Comparison of ENCODE assay signal across 11 cellular contexts in the genomic region with DNA sequence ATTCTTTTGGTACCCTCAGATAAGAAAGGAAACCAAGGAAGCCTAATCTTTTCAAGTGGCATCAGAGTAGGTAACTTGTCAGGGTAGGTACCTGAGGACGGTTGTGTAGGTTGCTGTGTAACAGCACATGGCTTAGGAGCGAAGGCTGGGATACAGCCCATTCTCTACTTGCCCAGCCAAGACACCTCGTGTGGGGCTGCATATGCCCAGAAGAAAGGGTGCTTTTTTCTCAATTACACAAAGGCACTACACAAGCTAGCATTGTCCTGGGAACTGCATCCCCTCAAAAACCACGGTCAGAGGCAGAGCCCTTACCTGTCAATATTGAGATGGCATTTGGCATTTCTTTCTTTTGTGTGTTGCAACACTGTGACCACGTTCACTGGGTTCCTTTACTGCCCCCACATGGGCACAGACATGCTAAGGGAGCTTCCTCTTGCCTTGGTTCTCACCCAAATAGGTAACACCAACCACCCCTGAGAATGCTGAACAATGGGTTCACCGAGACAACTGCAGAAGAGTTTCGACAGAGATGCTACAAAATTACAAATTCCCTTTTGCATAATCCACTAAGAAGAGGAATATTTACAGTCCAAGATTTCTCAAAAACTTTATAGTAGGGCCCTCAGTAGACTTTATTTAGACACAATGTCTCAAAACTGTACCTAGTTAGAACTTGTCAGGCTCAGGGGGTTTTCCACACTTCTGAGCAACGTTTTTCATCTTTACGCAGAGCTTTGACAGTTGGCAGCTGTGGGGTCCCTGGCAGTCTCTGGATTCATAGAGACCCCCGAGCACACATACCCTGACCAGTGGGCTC. TPM values are rescaled to one million over a fixed set of nuclear protein-coding genes. Genes with fewer than 3 reads are reported as not detected.
A peak's percentile ranks its signal among the peaks of the same experiment; 100 is the strongest.
DNase-seq lines count a peak whose midpoint lies in the region; ATAC-seq and FAIRE-seq lines count a peak whose summit lies in the region.
"Had no signal": no experiment of that assay in that cellular context is flagged by ENCODE, and none has a peak within 500 bp of the region (broad histone marks: within the 10 kb centered on the region; RNA-seq: fewer than 3 reads in every experiment).

No MANE protein-coding gene starts in this region.

- peaks cover 0 to 6% (median 0%) of the 10 kb centered on the region in 7 donors for H3K9me3 Mint-ChIP-seq in CD4-positive, CD25-positive, alpha-beta regulatory T cell

- DNase-seq in CD4-positive, CD25-positive, alpha-beta regulatory T cell: peak in 2 of 3 donors; percentile 39 to 54
- DNase-seq in UCSD-AML1 (lab: John Stamatoyannopoulos, UW; ENCODE audit: unreplicated experiment): peak; percentile 27
- no peak for DNase-seq in urothelium cell line (ENCODE audit: low spot score)
- no peak for DNase-seq in putamen (ENCODE audit: low spot score)
- DNase-seq in NCI-H774 (lab: John Stamatoyannopoulos, UW): no peak
- no peak for DNase-seq in GDM1 (lab: John Stamatoyannopoulos, UW)
- DNase-seq: DMS53, heart right ventricle, NCI-H2029 had no signal

- peak overlapping the region; percentile 5 to 77 (median 36) for H3K4me3 Mint-ChIP-seq in CD4-positive, CD25-positive, alpha-beta regulatory T cell

- peak overlapping the region; percentile 9 to 85 (median 40) for H3K27ac Mint-ChIP-seq in CD4-positive, CD25-positive, alpha-beta regulatory T cell

- peaks cover 16% of the 10 kb centered on the region for H3K4me1 ChIP-seq in CD4-positive, CD25-positive, alpha-beta regulatory T cell (ENCODE audit: control insufficient read depth, insufficient read depth, low read length, poor library complexity, severe bottlenecking)

- H3K4me3 ChIP-seq in CD4-positive, CD25-positive, alpha-beta regulatory T cell (ENCODE audit: low read depth, low read length): peak overlapping the region; percentile 64
- H3K4me3 ChIP-seq: heart right ventricle had no signal

- no peaks in the 10 kb centered on the region for H3K27me3 Mint-ChIP-seq in CD4-positive, CD25-positive, alpha-beta regulatory T cell

- H3K9me3 ChIP-seq in CD4-positive, CD25-positive, alpha-beta regulatory T cell (ENCODE audit: control insufficient read depth in 2 of 2, low read length in 2 of 2): no peaks in the 10 kb centered on the region
- H3K9me3 ChIP-seq: heart right ventricle had no signal

- ATAC-seq in CD4-positive, CD25-positive, alpha-beta regulatory T cell (ENCODE audit: low read depth in 2 of 2): peak; percentile 80 to 84
- peak; percentile 87 for ATAC-seq in GM18868 (IDR thresholded peaks at IDR 0.05; ENCODE audit: unreplicated experiment)
- ATAC-seq in HG02885 (IDR thresholded peaks at IDR 0.05; ENCODE audit: poor library complexity, unreplicated experiment): peak; percentile 76
- ATAC-seq: heart right ventricle had no signal

- H3K27me3 ChIP-seq in CD4-positive, CD25-positive, alpha-beta regulatory T cell (ENCODE audit: control insufficient read depth, insufficient read depth, low read length): no peaks in the 10 kb centered on the region
- H3K27me3 ChIP-seq: heart right ventricle had no signal

- H3K36me3 Mint-ChIP-seq in CD4-positive, CD25-positive, alpha-beta regulatory T cell: no peaks in the 10 kb centered on the region

- H3K4me1 Mint-ChIP-seq in CD4-positive, CD25-positive, alpha-beta regulatory T cell: peaks cover 14 to 25% (median 23%) of the 10 kb centered on the region in 4 donors

- no peak overlapping the region for H3K27ac ChIP-seq in CD4-positive, CD25-positive, alpha-beta regulatory T cell (ENCODE audit: insufficient read depth, low read length, poor library complexity, severe bottlenecking)

- no peak for FAIRE-seq in urothelium cell line (lab: Jason Lieb, UNC)

- no peaks in the 10 kb centered on the region for H3K36me3 ChIP-seq in CD4-positive, CD25-positive, alpha-beta regulatory T cell (ENCODE audit: control insufficient read depth, insufficient read depth, low read length)
- H3K36me3 ChIP-seq: heart right ventricle had no signal

RNA-seq across cellular contexts. Expression of a gene that starts 35.8 kb away (rescaled TPM):
- total RNA-seq in CD4-positive, CD25-positive, alpha-beta regulatory T cell: 1.3 TPM
- 1 to 10 TPM; 1.5 to 2.0 (median 1.7) TPM for polyA plus RNA-seq in CD4-positive, CD25-positive, alpha-beta regulatory T cell

Comparison
In these comparisons a context has a peak if more than half of its experiments do, and no peak if none do; other contexts are left out.
1. DNase-seq: peak in CD4-positive, CD25-positive, alpha-beta regulatory T cell (2 of 3) and UCSD-AML1 (single experiment); none in urothelium cell line (single experiment), putamen (single experiment), NCI-H774 (single experiment) and GDM1 (single experiment).
2. Peak in every context shown above with its lines, with median percentiles within 50 percentile points of each other: ATAC-seq.